ENCODE assay signal across 21 cellular contexts in the genomic region with DNA sequence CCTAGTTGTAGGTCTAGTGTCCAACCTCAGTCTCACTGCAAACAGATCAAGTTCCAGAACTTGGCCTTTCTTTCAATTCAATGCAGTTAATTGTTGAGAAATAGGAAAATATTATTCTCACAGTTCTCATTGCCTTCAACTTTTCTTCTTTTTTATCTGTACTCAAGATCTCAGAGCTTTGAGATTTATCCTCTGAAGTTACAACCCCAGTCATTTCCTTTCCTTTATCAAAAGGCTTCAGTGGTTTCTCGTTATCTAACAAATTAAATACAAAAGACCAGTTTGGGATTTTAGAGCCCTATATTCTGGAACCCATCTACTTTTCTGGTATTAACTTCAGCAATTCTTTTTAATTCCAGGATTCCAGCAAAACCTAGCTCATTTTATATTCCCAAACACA.
"Had no signal": no experiment of that assay in that cellular context is flagged by ENCODE, and none has a peak within 500 bp of the region (broad histone marks: within the 10 kb centered on the region; RNA-seq: fewer than 3 reads in every experiment).

No MANE protein-coding gene starts in this region.

- H3K27me3 Mint-ChIP-seq: naive B cell; stimulated activated naive B cell treated with anti-CD40 and anti-IgM and Interleukin-4, amounts not matched to agents 10 μg/mL and 1 μg/mL and 100 μg/mL, for 72 hours; stimulated activated naive CD8-positive, alpha-beta T cell treated with anti-CD3 and anti-CD28 coated beads, Interleukin-15, amount 100 ng/mL, for 72 hours had no signal

- H3K9me3 ChIP-seq: testis, upper lobe of right lung, vagina had no signal

- H3K27me3 ChIP-seq: heart left ventricle, spleen, testis, tibial nerve, upper lobe of right lung, vagina had no signal

- H3K4me3 ChIP-seq: heart left ventricle, lung, spleen, testis, tibial nerve, upper lobe of right lung, vagina had no signal

- ATAC-seq: esophagus mucosa; heart left ventricle; left colon; left ventricle myocardium superior; sciatic nerve; stimulated activated naive B cell treated with anti-CD40 and anti-IgM and Interleukin-4, amounts not matched to agents 10 μg/mL and 1 μg/mL and 100 μg/mL, for 72 hours; stimulated activated naive CD8-positive, alpha-beta T cell treated with anti-CD3 and anti-CD28 coated beads, Interleukin-15, amount 100 ng/mL, for 72 hours; upper lobe of right lung had no signal

- DNase-seq: effector memory CD4-positive, alpha-beta T cell; heart left ventricle; hippocampal formation; left colon; left ventricle myocardium superior; mesenchymal stem cell; naive B cell; posterior cingulate gyrus; spleen; stimulated activated CD4-positive, alpha-beta T cell treated with anti-CD3 and anti-CD28 coated beads, Interleukin-15, amount 100 ng/mL, for 24 hours; stimulated activated CD4-positive, alpha-beta T cell treated with anti-CD3 and anti-CD28 coated beads, Interleukin-1b, Interleukin-23, amount 100 ng/mL, for 48 hours; stimulated activated CD4-positive, alpha-beta T cell treated with anti-CD3 and anti-CD28 coated beads, Interleukin-4, amount 100 ng/mL, for 24 hours; stimulated activated naive B cell treated with anti-CD40 and anti-IgM and Interleukin-4, amounts not matched to agents 10 μg/mL and 1 μg/mL and 100 μg/mL, for 72 hours; stimulated activated naive CD8-positive, alpha-beta T cell treated with anti-CD3 and anti-CD28 coated beads, Interleukin-15, amount 100 ng/mL, for 72 hours; testis; upper lobe of right lung had no signal

- H3K27ac ChIP-seq: heart left ventricle, spleen, testis, tibial nerve, upper lobe of right lung, vagina had no signal

- H3K27ac Mint-ChIP-seq: stimulated activated naive B cell treated with anti-CD40 and anti-IgM and Interleukin-4, amounts not matched to agents 10 μg/mL and 1 μg/mL and 100 μg/mL, for 72 hours; stimulated activated naive CD8-positive, alpha-beta T cell treated with anti-CD3 and anti-CD28 coated beads, Interleukin-15, amount 100 ng/mL, for 72 hours had no signal

- H3K36me3 Mint-ChIP-seq: naive B cell had no signal

- H3K36me3 ChIP-seq: heart left ventricle, spleen, tibial nerve, upper lobe of right lung, vagina had no signal

- H3K4me1 ChIP-seq: testis, tibial nerve, upper lobe of right lung, vagina had no signal

- H3K4me3 Mint-ChIP-seq: naive B cell; stimulated activated naive B cell treated with anti-CD40 and anti-IgM and Interleukin-4, amounts not matched to agents 10 μg/mL and 1 μg/mL and 100 μg/mL, for 72 hours; stimulated activated naive CD8-positive, alpha-beta T cell treated with anti-CD3 and anti-CD28 coated beads, Interleukin-15, amount 100 ng/mL, for 72 hours had no signal
